In genomic region chr16:20866161-20866772, GRCh38 we compare ENCODE assay signal across 7 cellular contexts. TPM values are rescaled to one million over a fixed set of nuclear protein-coding genes. Genes with fewer than 3 reads are reported as not detected.
DNase-seq lines count a peak whose midpoint lies in the region; ATAC-seq and TF ChIP-seq lines count a peak whose summit lies in the region.

No MANE protein-coding gene starts in this region.

- intact Hi-C loops in body of pancreas (cut with DNase I): no loop called here

- 68 to 69% methylated on average over 6 of the region's 6 CpGs for WGBS in body of pancreas, 2 donors

- peaks cover 55% of the 10 kb centered on the region for H3K4me1 ChIP-seq in body of pancreas

- H3K9me3 Mint-ChIP-seq in type B pancreatic cell: peaks cover 7% of the 10 kb centered on the region

- DNase-seq in LoVo (ENCODE audit: low spot score) (peak; percentile 89), body of pancreas (peak; percentile 33 to 68 (median 42)), islet precursor cell (peak; percentile 93), type B pancreatic cell (ENCODE audit: extremely low spot score, unreplicated experiment) (no peak), middle frontal gyrus (ENCODE audit: extremely low spot score, low spot score) (no peak)

- H3K9me3 ChIP-seq in body of pancreas: no peaks in the 10 kb centered on the region

- H3K27me3 ChIP-seq in body of pancreas: no peaks in the 10 kb centered on the region

- H3K27me3 Mint-ChIP-seq in type B pancreatic cell: no peaks in the 10 kb centered on the region

- peaks cover 22% of the 10 kb centered on the region for H3K36me3 Mint-ChIP-seq in type B pancreatic cell

- TF ChIP-seq POLR2A in body of pancreas (IDR thresholded peaks at IDR 0.05): no peak

- peaks cover 36% of the 10 kb centered on the region for H3K4me1 Mint-ChIP-seq in type B pancreatic cell (ENCODE audit: unreplicated experiment)

- peak overlapping the region in 3 of 4 donors; percentile 40 to 69 (median 41) for H3K27ac ChIP-seq in body of pancreas

- H3K36me3 ChIP-seq in body of pancreas (replicated peaks in 1 of 2; ENCODE audit: insufficient read depth in 1 of 2, low read depth in 2 of 2): no peaks in the 10 kb centered on the region

- H3K4me3 Mint-ChIP-seq in type B pancreatic cell: no peak overlapping the region

- no peak overlapping the region for H3K4me3 ChIP-seq in body of pancreas

- ATAC-seq in GM18867 (IDR thresholded peaks at IDR 0.05; ENCODE audit: unreplicated experiment): peak; percentile 17
- no peak for ATAC-seq in body of pancreas
- ATAC-seq in HG02840 (IDR thresholded peaks at IDR 0.05; ENCODE audit: low FRiP score, unreplicated experiment): no peak

- no peak for TF ChIP-seq CTCF in body of pancreas (IDR thresholded peaks at IDR 0.05)
- TF ChIP-seq CTCF in type B pancreatic cell (conservative IDR thresholded peaks at IDR 0.05): no peak

- H3K27ac Mint-ChIP-seq in type B pancreatic cell: peak overlapping the region; percentile 92

RNA-seq across cellular contexts. Expression of gene DCUN1D3, which starts 33.9 kb away (rescaled TPM):
- total RNA-seq in body of pancreas (10 to 100 TPM in 1 of 2 donors, 1 to 10 TPM in 1; 7.5 to 14.5 TPM), type B pancreatic cell (ENCODE audit: low replicate concordance) (12.9 and 13.5 TPM in 2 replicates)

RNA-seq across cellular contexts. Expression of gene LYRM1, which starts 34.3 kb away (rescaled TPM):
- total RNA-seq in body of pancreas (10 to 100 TPM; 13.5 to 18.9 TPM), type B pancreatic cell (ENCODE audit: low replicate concordance) (30.6 and 31.7 TPM in 2 replicates)

RNA-seq across cellular contexts. Expression of gene REXO5, which starts 59.9 kb away (rescaled TPM):
- total RNA-seq in body of pancreas (1 to 10 TPM; 2.3 to 3.6 TPM), type B pancreatic cell (ENCODE audit: low replicate concordance) (4.5 and 8.2 TPM in 2 replicates)

RNA-seq across cellular contexts. Expression of gene ERI2, which starts 60.0 kb away (rescaled TPM):
- total RNA-seq in body of pancreas: 10 to 100 TPM; 13.2 to 16.3 TPM
- total RNA-seq in type B pancreatic cell (ENCODE audit: low replicate concordance): 27.7 and 35.9 TPM in 2 replicates

Comparison
In these comparisons a context has a peak if more than half of its experiments do, and no peak if none do; other contexts are left out.
1. DNase-seq: peak in LoVo (single experiment), body of pancreas (4 of 4) and islet precursor cell (single experiment); none in type B pancreatic cell (single experiment) and middle frontal gyrus (single experiment).